Comparison of ENCODE assay signal across 20 cellular contexts in genomic region chr9:69030851-69031645, GRCh38.
DNase-seq lines count a peak whose midpoint lies in the region; ATAC-seq and TF ChIP-seq lines count a peak whose summit lies in the region.
"Had no signal": no experiment of that assay in that cellular context is flagged by ENCODE, and none has a peak within 500 bp of the region (broad histone marks: within the 10 kb centered on the region; RNA-seq: fewer than 3 reads in every experiment).

No MANE protein-coding gene starts in this region.

- TF ChIP-seq CTCF in fibroblast of mammary gland (conservative IDR thresholded peaks at IDR 0.05; ENCODE audit: control insufficient read depth, insufficient read depth, low read depth, low read length) (no peak), neutrophil (IDR thresholded peaks at IDR 0.05) (no peak)

- ATAC-seq in GM21825 (IDR thresholded peaks at IDR 0.05; ENCODE audit: unreplicated experiment) (no peak), GM18861 (IDR thresholded peaks at IDR 0.05; ENCODE audit: unreplicated experiment) (no peak)

- no peaks in the 10 kb centered on the region for H3K27me3 ChIP-seq in neutrophil
- H3K27me3 ChIP-seq: dorsolateral prefrontal cortex, right atrium auricular region had no signal

- no peaks in the 10 kb centered on the region for H3K9me3 ChIP-seq in neutrophil
- H3K9me3 ChIP-seq: Caco-2 had no signal

- no peak overlapping the region for H3K4me3 ChIP-seq in fibroblast of mammary gland (ENCODE audit: control insufficient read depth, low read depth, low read length)
- H3K4me3 ChIP-seq in neutrophil (ENCODE audit: low read depth in 1 of 2, low read length in 1 of 2): no peak overlapping the region
- H3K4me3 ChIP-seq: dorsolateral prefrontal cortex, left ventricle myocardium inferior, right atrium auricular region, SJSA1 had no signal

- DNase-seq in ELR (ENCODE audit: low read depth) (peak; percentile 61), RKO (ENCODE audit: low spot score) (peak; percentile 38), fibroblast of mammary gland (ENCODE audit: low read depth) (peak; percentile 36), NCI-H2227 (lab: John Stamatoyannopoulos, UW; ENCODE audit: unreplicated experiment) (no peak)
- DNase-seq: activated B cell treated with CpG ODN at 0.5 μM for 24 hours; activated CD4-positive, alpha-beta T cell treated with anti-CD3 and anti-CD28 coated beads, Interleukin-2, amount 50 U/mL, for 48 hours; activated effector memory CD4-positive, alpha-beta T cell treated with Interleukin-2 at 50 U/mL for 16 hours; Caco-2; dorsolateral prefrontal cortex; left ventricle myocardium inferior; MM.1S; NCI-H146; NCI-H748 treated with DMSO at 0.1 percent for 48 hours; nucleus accumbens had no signal

- peaks cover 48 to 72% of the 10 kb centered on the region in 2 experiments for H3K4me1 ChIP-seq in neutrophil (ENCODE audit: control insufficient read depth in 1 of 2, insufficient read depth in 1 of 2, low read depth in 1 of 2, low read length in 1 of 2)
- H3K4me1 ChIP-seq: Caco-2, SJSA1 had no signal

- H3K27ac ChIP-seq in neutrophil: peak overlapping the region; percentile 73
- H3K27ac ChIP-seq: dorsolateral prefrontal cortex, HL-60, left ventricle myocardium inferior, right atrium auricular region, SJSA1 had no signal

- no peaks in the 10 kb centered on the region for H3K36me3 ChIP-seq in neutrophil
- H3K36me3 ChIP-seq: left ventricle myocardium inferior, right atrium auricular region, SJSA1 had no signal
